10 cellular contexts compared by ENCODE assay signal in the genomic region with DNA sequence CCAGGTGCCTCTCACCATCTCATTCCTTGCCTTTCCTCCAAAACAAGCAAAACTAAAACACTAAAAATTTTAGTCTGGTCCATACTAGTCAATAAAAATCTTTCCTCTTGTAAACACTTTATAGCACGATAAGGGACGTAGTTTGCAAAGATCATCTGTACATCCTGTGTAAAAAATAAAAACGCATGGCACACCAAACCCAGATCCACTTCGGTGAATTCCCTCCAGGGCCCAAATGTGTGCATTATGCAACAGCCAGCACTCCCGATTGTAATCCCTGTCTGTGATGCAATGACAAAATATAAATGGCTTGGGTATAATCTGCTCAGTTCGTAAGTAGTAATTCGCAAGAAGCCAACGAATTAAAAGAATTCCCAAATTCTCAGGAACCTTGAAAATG. TPM values are rescaled to one million over a fixed set of nuclear protein-coding genes. Genes with fewer than 3 reads are reported as not detected.
DNase-seq lines count a peak whose midpoint lies in the region; ATAC-seq, FAIRE-seq and TF ChIP-seq lines count a peak whose summit lies in the region.
"Had no signal": no experiment of that assay in that cellular context is flagged by ENCODE, and none has a peak within 500 bp of the region (broad histone marks: within the 10 kb centered on the region; RNA-seq: fewer than 3 reads in every experiment).

No MANE protein-coding gene starts in this region.

- no peak for FAIRE-seq in small intestine (lab: Jason Lieb, UNC)

- no peak for TF ChIP-seq POLR2A in body of pancreas (IDR thresholded peaks at IDR 0.05)

- peaks cover 24% of the 10 kb centered on the region for H3K27me3 Mint-ChIP-seq in activated CD4-positive, alpha-beta T cell treated with anti-CD3 and anti-CD28 coated beads, Interleukin-2, amount 10 ng/mL, durations not matched to agents 24 days and 14 days
- no peaks in the 10 kb centered on the region for H3K27me3 Mint-ChIP-seq in WTC11 (ENCODE audit: low read depth)
- H3K27me3 Mint-ChIP-seq in stimulated activated naive CD8-positive, alpha-beta T cell treated with anti-CD3 and anti-CD28 coated beads, Interleukin-15, amount 100 ng/mL, for 72 hours, result no peaks in the 10 kb centered on the region

- peaks cover 3% of the 10 kb centered on the region for H3K4me1 Mint-ChIP-seq in activated CD4-positive, alpha-beta T cell treated with anti-CD3 and anti-CD28 coated beads, Interleukin-2, amount 10 ng/mL, durations not matched to agents 24 days and 14 days
- H3K4me1 Mint-ChIP-seq in WTC11, result peaks cover 77% of the 10 kb centered on the region
- peaks cover 37% of the 10 kb centered on the region for H3K4me1 Mint-ChIP-seq in stimulated activated naive CD8-positive, alpha-beta T cell treated with anti-CD3 and anti-CD28 coated beads, Interleukin-15, amount 100 ng/mL, for 72 hours

- 32 to 51% (median 51%) methylated on average over 8 of the region's 8 CpGs for WGBS in small intestine, 3 donors
- WGBS in body of pancreas, 2 donors, result 65 to 66% methylated on average over 8 of the region's 8 CpGs

- H3K27me3 ChIP-seq in small intestine (ENCODE audit: control insufficient read depth in 2 of 2, insufficient read depth in 2 of 2, low read length in 2 of 2), result peaks cover 2 to 15% of the 10 kb centered on the region in 2 donors
- H3K27me3 ChIP-seq in body of pancreas, result no peaks in the 10 kb centered on the region

- H3K27ac Mint-ChIP-seq in activated CD4-positive, alpha-beta T cell treated with anti-CD3 and anti-CD28 coated beads, Interleukin-2, amount 10 ng/mL, durations not matched to agents 24 days and 14 days, result no peak overlapping the region
- peak overlapping the region; percentile 100 for H3K27ac Mint-ChIP-seq in WTC11
- peak overlapping the region; percentile 96 to 99 for H3K27ac Mint-ChIP-seq in stimulated activated naive CD8-positive, alpha-beta T cell treated with anti-CD3 and anti-CD28 coated beads, Interleukin-15, amount 100 ng/mL, for 72 hours

- no peaks in the 10 kb centered on the region for H3K36me3 Mint-ChIP-seq in activated CD4-positive, alpha-beta T cell treated with anti-CD3 and anti-CD28 coated beads, Interleukin-2, amount 10 ng/mL, durations not matched to agents 24 days and 14 days (ENCODE audit: low read depth)
- peaks cover 3% of the 10 kb centered on the region for H3K36me3 Mint-ChIP-seq in WTC11

- H3K9me3 ChIP-seq in small intestine (ENCODE audit: control insufficient read depth, low read depth), result no peaks in the 10 kb centered on the region
- no peaks in the 10 kb centered on the region for H3K9me3 ChIP-seq in body of pancreas
- H3K9me3 ChIP-seq: BE2C had no signal

- TF ChIP-seq CTCF in WTC11 (IDR thresholded peaks at IDR 0.05), result no peak
- no peak for TF ChIP-seq CTCF in body of pancreas (IDR thresholded peaks at IDR 0.05)

- H3K4me3 ChIP-seq in iPS-11a (ENCODE audit: low read depth, low read length) (peak overlapping the region; percentile 76), small intestine (ENCODE audit: low read depth in 1 of 2, low read length in 2 of 2) (no peak overlapping the region), body of pancreas (no peak overlapping the region)

- no peak for DNase-seq in activated CD4-positive, alpha-beta T cell treated with anti-CD3 and anti-CD28 coated beads, Interleukin-2, amount 10 ng/mL, durations not matched to agents 24 days and 14 days
- DNase-seq in activated CD4-positive, alpha-beta T cell treated with anti-CD3 and anti-CD28 coated beads, Interleukin-2, amount 50 U/mL, for 4 hours, result no peak
- DNase-seq in WTC11 (ENCODE audit: low spot score), result no peak
- no peak for DNase-seq in stimulated activated naive CD8-positive, alpha-beta T cell treated with anti-CD3 and anti-CD28 coated beads, Interleukin-15, amount 100 ng/mL, for 72 hours
- DNase-seq in small intestine, result no peak
- DNase-seq in body of pancreas, result no peak
- DNase-seq: BE2C, NCI-H446 treated with DMSO at 0.1 percent for 48 hours had no signal

- CTCF ChIA-PET in WTC11 (lab: Charles Lee), result no interaction called here

- peak overlapping the region; percentile 81 for H3K4me3 Mint-ChIP-seq in activated CD4-positive, alpha-beta T cell treated with anti-CD3 and anti-CD28 coated beads, Interleukin-2, amount 10 ng/mL, durations not matched to agents 24 days and 14 days
- peak overlapping the region; percentile 99 for H3K4me3 Mint-ChIP-seq in WTC11
- H3K4me3 Mint-ChIP-seq in stimulated activated naive CD8-positive, alpha-beta T cell treated with anti-CD3 and anti-CD28 coated beads, Interleukin-15, amount 100 ng/mL, for 72 hours, result peak overlapping the region; percentile 84 to 100

- H3K27ac ChIP-seq in small intestine (ENCODE audit: low read depth in 1 of 2, low read length in 1 of 2) (no peak overlapping the region), body of pancreas (peak overlapping the region in 1 of 4 donors; percentile 72)

- H3K4me1 ChIP-seq in small intestine (ENCODE audit: control insufficient read depth in 2 of 2, insufficient read depth in 1 of 2, low read depth in 1 of 2, low read length in 1 of 2) (peaks cover 0 to 8% of the 10 kb centered on the region in 2 donors), body of pancreas (peaks cover 16% of the 10 kb centered on the region)
- H3K4me1 ChIP-seq: BE2C had no signal

- no peaks in the 10 kb centered on the region for H3K9me3 Mint-ChIP-seq in activated CD4-positive, alpha-beta T cell treated with anti-CD3 and anti-CD28 coated beads, Interleukin-2, amount 10 ng/mL, durations not matched to agents 24 days and 14 days
- H3K9me3 Mint-ChIP-seq in WTC11, result no peaks in the 10 kb centered on the region
- H3K9me3 Mint-ChIP-seq in stimulated activated naive CD8-positive, alpha-beta T cell treated with anti-CD3 and anti-CD28 coated beads, Interleukin-15, amount 100 ng/mL, for 72 hours, result no peaks in the 10 kb centered on the region

- intact Hi-C loops in activated CD4-positive, alpha-beta T cell treated with anti-CD3 and anti-CD28 coated beads, Interleukin-2, amount 10 ng/mL, durations not matched to agents 24 days and 14 days (cut with micrococcal nuclease), result loop anchor here (5.0 kb wide), 1 partner anchor 178 kb away; a partner anchor contains a TSS
- intact Hi-C loops in body of pancreas (cut with DNase I), result no loop called here

- POLR2A ChIA-PET in WTC11 (lab: Charles Lee), result no interaction called here

- no peak for ATAC-seq in WTC11
- ATAC-seq in stimulated activated naive CD8-positive, alpha-beta T cell treated with anti-CD3 and anti-CD28 coated beads, Interleukin-15, amount 100 ng/mL, for 72 hours, result no peak
- ATAC-seq in GM18867 (IDR thresholded peaks at IDR 0.05; ENCODE audit: unreplicated experiment), result no peak
- ATAC-seq in body of pancreas, result no peak

- H3K36me3 ChIP-seq in small intestine (ENCODE audit: control insufficient read depth in 2 of 2, insufficient read depth in 2 of 2, low read length in 2 of 2) (no peaks in the 10 kb centered on the region), body of pancreas (replicated peaks in 1 of 2; ENCODE audit: insufficient read depth in 1 of 2, low read depth in 2 of 2) (no peaks in the 10 kb centered on the region)
- H3K36me3 ChIP-seq: BE2C had no signal

TF ChIP-seq in WTC11, 78 proteins besides CTCF, POLR2A, EP300 and RAD21:
- TF ChIP-seq SMAD3 (CRISPR knock-in tag; IDR thresholded peaks at IDR 0.05; ENCODE audit: borderline replicate concordance) (no peak), GABPB1 (CRISPR knock-in tag; IDR thresholded peaks at IDR 0.05) (peak; percentile 86)

RNA-seq across cellular contexts. Expression of a gene that starts 1.4 kb away (rescaled TPM):
- total RNA-seq in activated CD4-positive, alpha-beta T cell treated with anti-CD3 and anti-CD28 coated beads, Interleukin-2, amount 10 ng/mL, durations not matched to agents 24 days and 14 days, result 1.8 and 2.6 TPM in 2 replicates
- total RNA-seq in WTC11 (2021) (59.1 to 69.1 TPM (median 61.1 TPM) in 3 replicates), body of pancreas (1 to 10 TPM; 2.0 to 2.9 TPM)
- under 1 TPM in 1 of 3 donors, not detected in 2; 0.73 TPM for polyA plus RNA-seq in small intestine

Comparison
In these comparisons a context has a peak if more than half of its experiments do, and no peak if none do; other contexts are left out.
1. RNA of a gene that starts 1.4 kb away (total RNA-seq): 59.1 to 69.1 TPM in WTC11; 2.0 to 2.9 TPM in body of pancreas and 1.8 to 2.6 TPM in activated CD4-positive, alpha-beta T cell treated with anti-CD3 and anti-CD28 coated beads, Interleukin-2, amount 10 ng/mL, durations not matched to agents 24 days and 14 days; every median in the first group is over 10 times any median in the second.
2. Peak in every context shown above with its lines, with median percentiles within 50 percentile points of each other: H3K4me3 Mint-ChIP-seq.